1 cellular context compared by ENCODE assay signal in the genomic region with DNA sequence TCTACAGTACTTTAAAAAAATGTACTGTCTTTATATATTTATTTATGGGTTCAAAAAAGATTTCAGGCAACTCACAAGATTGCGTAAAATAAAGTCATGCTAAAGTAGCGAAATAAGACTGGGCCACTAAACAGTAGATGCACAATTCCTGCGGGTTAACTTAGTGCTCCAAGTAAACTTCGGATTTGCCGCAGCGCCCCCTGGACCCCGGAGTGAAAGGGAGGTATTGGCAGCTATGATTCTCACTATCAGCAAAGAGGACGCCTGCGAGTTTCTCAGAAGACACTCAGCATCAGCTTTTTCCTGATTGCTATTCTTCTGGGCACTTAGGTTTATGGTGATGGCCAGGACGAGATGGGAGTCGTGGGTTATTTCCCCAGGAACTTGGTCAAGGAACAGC.
TF ChIP-seq lines count a peak whose summit lies in the region.

No MANE protein-coding gene starts in this region.

TF ChIP-seq in HepG2, 621 proteins besides CTCF, POLR2A, EP300 and RAD21:
- 0 out of 2 replicates have a peak, but pooled peaks have one; percentile 27 for TF ChIP-seq ZNF574 (CRISPR knock-in tag; IDR thresholded peaks at IDR 0.05)
- TF ChIP-seq NR2F1 (CRISPR knock-in tag; IDR thresholded peaks at IDR 0.05) = no peak
- TF ChIP-seq ELF3 (CRISPR knock-in tag; IDR thresholded peaks at IDR 0.05) = no peak
- TF ChIP-seq STAG1 (CRISPR knock-in tag; IDR thresholded peaks at IDR 0.05) = peak; percentile 38
- peak; percentile 50 for TF ChIP-seq XRCC5 (optimal IDR thresholded peaks at IDR 0.05; ENCODE audit: low read length)
